22 cellular contexts compared by ENCODE assay signal in the genomic region with DNA sequence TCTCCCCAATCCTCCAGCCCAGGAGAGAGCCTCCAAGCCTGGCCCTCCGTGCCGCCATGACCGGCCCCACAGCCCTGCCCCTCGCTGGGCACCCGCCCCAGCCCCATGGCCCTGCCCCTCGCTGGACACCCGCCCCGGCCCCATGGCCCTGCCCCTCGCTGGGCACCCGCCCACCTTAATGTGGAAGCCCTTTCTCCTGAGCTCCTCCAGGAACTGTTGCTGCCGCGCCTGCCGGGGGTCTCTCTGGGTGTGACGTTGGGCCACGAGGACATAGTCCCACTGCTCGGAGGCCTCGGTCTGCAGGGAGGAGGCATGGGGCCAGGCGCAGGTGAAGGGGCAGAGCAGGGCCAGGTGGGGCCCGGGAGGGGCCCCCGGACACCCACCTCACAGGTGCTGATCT. TPM values are rescaled to one million over a fixed set of nuclear protein-coding genes. Genes with fewer than 3 reads are reported as not detected.
"Had no signal": no experiment of that assay in that cellular context is flagged by ENCODE, and none has a peak within 500 bp of the region (broad histone marks: within the 10 kb centered on the region; RNA-seq: fewer than 3 reads in every experiment).

No MANE protein-coding gene starts in this region.

- H3K9me3 ChIP-seq: colonic mucosa, esophagus squamous epithelium, gastroesophageal sphincter, mucosa of descending colon, psoas muscle, sigmoid colon, uterus had no signal

- H3K27ac Mint-ChIP-seq: immature natural killer cell; naive thymus-derived CD8-positive, alpha-beta T cell; neural progenitor cell; stimulated activated naive B cell treated with anti-CD40 and anti-IgM and Interleukin-4, amounts not matched to agents 10 μg/mL and 1 μg/mL and 100 μg/mL, for 72 hours; type B pancreatic cell had no signal

- DNase-seq: colonic mucosa; dermis blood vessel endothelial cell; esophagus squamous epithelium; foreskin fibroblast; glutamatergic neuron; immature natural killer cell; left colon; occipital lobe; retina; sigmoid colon; stimulated activated CD4-positive, alpha-beta T cell treated with anti-CD3 and anti-CD28 coated beads, Interleukin-2, amount 100 ng/mL, for 24 hours; stimulated activated CD4-positive, alpha-beta T cell treated with anti-CD3 and anti-CD28 coated beads, Interleukin-4, amount 100 ng/mL, for 4 hours; stimulated activated naive B cell treated with anti-CD40 and anti-IgM and Interleukin-4, amounts not matched to agents 10 μg/mL and 1 μg/mL and 100 μg/mL, for 72 hours; uterus had no signal

- H3K36me3 ChIP-seq: colonic mucosa, gastroesophageal sphincter, neural progenitor cell, sigmoid colon, uterus had no signal

- H3K27me3 ChIP-seq: colonic mucosa, neural progenitor cell, uterus had no signal

- H2AFZ ChIP-seq: neural progenitor cell had no signal

- ATAC-seq: gastroesophageal sphincter; left colon; mucosa of descending colon; naive thymus-derived CD8-positive, alpha-beta T cell; stimulated activated naive B cell treated with anti-CD40 and anti-IgM and Interleukin-4, amounts not matched to agents 10 μg/mL and 1 μg/mL and 100 μg/mL, for 72 hours had no signal

- H3K4me1 Mint-ChIP-seq: neural progenitor cell had no signal

- H3K27ac ChIP-seq: colonic mucosa, esophagus squamous epithelium, gastroesophageal sphincter, neural progenitor cell, psoas muscle, sigmoid colon, skin epidermis, uterus had no signal

- H3K4me3 Mint-ChIP-seq: immature natural killer cell; naive thymus-derived CD8-positive, alpha-beta T cell; neural progenitor cell; stimulated activated naive B cell treated with anti-CD40 and anti-IgM and Interleukin-4, amounts not matched to agents 10 μg/mL and 1 μg/mL and 100 μg/mL, for 72 hours; type B pancreatic cell had no signal

- H3K9me3 Mint-ChIP-seq: immature natural killer cell; naive thymus-derived CD8-positive, alpha-beta T cell; stimulated activated naive B cell treated with anti-CD40 and anti-IgM and Interleukin-4, amounts not matched to agents 10 μg/mL and 1 μg/mL and 100 μg/mL, for 72 hours; type B pancreatic cell had no signal

- H3K4me2 ChIP-seq: neural progenitor cell had no signal

- H3K27me3 Mint-ChIP-seq: naive thymus-derived CD8-positive, alpha-beta T cell; stimulated activated naive B cell treated with anti-CD40 and anti-IgM and Interleukin-4, amounts not matched to agents 10 μg/mL and 1 μg/mL and 100 μg/mL, for 72 hours; type B pancreatic cell had no signal

- H3K4me3 ChIP-seq: colonic mucosa, esophagus squamous epithelium, gastroesophageal sphincter, mucosa of descending colon, neural progenitor cell, psoas muscle, sigmoid colon, skin epidermis, uterus had no signal

- H3K9ac ChIP-seq: neural progenitor cell had no signal

- H3K4me1 ChIP-seq: colonic mucosa, esophagus squamous epithelium, gastroesophageal sphincter, neural progenitor cell, psoas muscle, sigmoid colon, uterus had no signal

RNA-seq across cellular contexts. Expression of a gene that starts 8.2 kb away (rescaled TPM):
- total RNA-seq: cerebellum, occipital lobe had no signal
